8 cellular contexts compared by ENCODE assay signal in the genomic region with DNA sequence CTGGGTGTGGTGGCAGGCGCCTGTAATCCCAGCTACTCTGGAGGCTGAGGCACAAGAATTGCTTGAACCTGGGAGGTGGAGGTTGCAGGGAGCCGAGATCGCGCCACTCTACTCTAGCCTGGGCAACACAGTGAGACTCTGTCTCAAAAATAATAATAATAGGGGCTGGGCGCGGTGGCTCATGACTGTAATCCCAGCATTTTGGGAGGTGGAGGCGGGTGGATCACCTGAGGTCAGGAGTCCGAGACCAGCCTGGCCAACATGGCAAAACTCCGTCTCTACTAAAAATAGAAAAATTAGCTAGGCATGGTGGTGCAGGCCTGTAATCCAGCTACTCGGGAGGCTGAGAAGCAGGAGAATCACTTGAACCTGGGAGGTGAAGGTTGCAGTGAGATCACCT. TPM values are rescaled to one million over a fixed set of nuclear protein-coding genes. Genes with fewer than 3 reads are reported as not detected.
A peak's percentile ranks its signal among the peaks of the same experiment; 100 is the strongest.
DNase-seq lines count a peak whose midpoint lies in the region; ATAC-seq and TF ChIP-seq lines count a peak whose summit lies in the region.
"Not testable (repeated sequence)": the region's sequence is repeated elsewhere in the genome, so short reads cannot be mapped to it uniquely, and the experiment has no call there.

No MANE protein-coding gene starts in this region.

- H3K27ac Mint-ChIP-seq in brain = peak overlapping the region; percentile 60 to 100 (median 98)

- peak overlapping the region; percentile 81 for H2AK5ac ChIP-seq in IMR-90 (ENCODE audit: low read depth, low read length)
- not testable (repeated sequence) for H2AK5ac ChIP-seq in mesenchymal stem cell (ENCODE audit: low read length, severe bottlenecking)

- H3K4me1 ChIP-seq in BLaER1 = peaks cover 87% of the 10 kb centered on the region
- peaks cover 68% of the 10 kb centered on the region for H3K4me1 ChIP-seq in IMR-90 (ENCODE audit: control insufficient read depth, insufficient read depth, low read length)
- H3K4me1 ChIP-seq in esophagus squamous epithelium = peaks cover 94 to 100% (median 98%) of the 10 kb centered on the region in 3 donors
- H3K4me1 ChIP-seq in mesenchymal stem cell (ENCODE audit: control insufficient read depth, insufficient read depth, low read depth, low read length) = peaks cover 82% of the 10 kb centered on the region
- H3K4me1 ChIP-seq in rectal smooth muscle tissue (ENCODE audit: control insufficient read depth, insufficient read depth, low read length) = peaks cover 84% of the 10 kb centered on the region
- peaks cover 25% of the 10 kb centered on the region for H3K4me1 ChIP-seq in thymus (ENCODE audit: control insufficient read depth, insufficient read depth, low read length)

- not testable (repeated sequence) for TF ChIP-seq RAD21 in IMR-90 (IDR thresholded peaks at IDR 0.05; ENCODE audit: low read length)

- H2AFZ ChIP-seq in IMR-90 (replicated peaks; ENCODE audit: low read length, poor library complexity); mesenchymal stem cell (ENCODE audit: low read depth, low read length): not testable (repeated sequence)

- H2BK120ac ChIP-seq in IMR-90 (ENCODE audit: low read depth, low read length); mesenchymal stem cell (ENCODE audit: low read depth, low read length): not testable (repeated sequence)

- not testable (repeated sequence) for H2AK9ac ChIP-seq in IMR-90 (replicated peaks; ENCODE audit: low read depth, low read length, poor library complexity)

- H3K56ac ChIP-seq in IMR-90 (ENCODE audit: extremely low read depth, insufficient read depth, low read length) = not testable (repeated sequence)

- not testable (repeated sequence) for H3K27me3 ChIP-seq in BLaER1; IMR-90 (ENCODE audit: control insufficient read depth, insufficient read depth, low read length); WERI-Rb-1 (ENCODE audit: insufficient read depth, low read depth, severe bottlenecking); esophagus squamous epithelium; mesenchymal stem cell (ENCODE audit: control insufficient read depth in 1 of 2, insufficient read depth in 1 of 2, low read length in 2 of 2); rectal smooth muscle tissue (ENCODE audit: control insufficient read depth, insufficient read depth, low read length); thymus (ENCODE audit: control insufficient read depth, insufficient read depth)

- not testable (repeated sequence) for H3K18ac ChIP-seq in IMR-90 (ENCODE audit: low read depth, low read length); mesenchymal stem cell (ENCODE audit: low read depth in 1 of 2, low read length in 2 of 2)

- peaks cover 11% of the 10 kb centered on the region for H3K36me3 Mint-ChIP-seq in brain

- H3K14ac ChIP-seq in IMR-90 (replicated peaks; ENCODE audit: low read depth, low read length); mesenchymal stem cell (ENCODE audit: low read length in 2 of 2): not testable (repeated sequence)

- H3K9ac ChIP-seq in BLaER1; IMR-90 (ENCODE audit: low read depth, low read length); rectal smooth muscle tissue (ENCODE audit: low read length): not testable (repeated sequence)
- H3K9ac ChIP-seq in mesenchymal stem cell (ENCODE audit: low read length) = peak overlapping the region; percentile 99

- not testable (repeated sequence) for H3K23ac ChIP-seq in IMR-90 (ENCODE audit: low read depth, low read length); mesenchymal stem cell (ENCODE audit: low read length in 2 of 2)

- not testable (repeated sequence) for H3K9me3 Mint-ChIP-seq in brain

- not testable (repeated sequence) for H3K36me3 ChIP-seq in BLaER1; IMR-90 (ENCODE audit: control insufficient read depth, insufficient read depth, low read length); WERI-Rb-1; rectal smooth muscle tissue (ENCODE audit: control insufficient read depth, insufficient read depth, low read length); thymus (ENCODE audit: control insufficient read depth, insufficient read depth)
- H3K36me3 ChIP-seq in esophagus squamous epithelium (peaks cover under 1 to 17% (median 3%) of the 10 kb centered on the region in 3 donors), mesenchymal stem cell (ENCODE audit: control insufficient read depth in 1 of 2, insufficient read depth in 2 of 2, low read depth in 1 of 2, low read length in 2 of 2) (peaks cover 11 to 43% of the 10 kb centered on the region in 2 experiments)

- not testable (repeated sequence) for H3K27me3 Mint-ChIP-seq in brain

- not testable (repeated sequence) for DNase-seq in IMR-90; WERI-Rb-1; esophagus squamous epithelium (lab: John Stamatoyannopoulos, UW); mesenchymal stem cell

- not testable (repeated sequence) for H4K8ac ChIP-seq in IMR-90 (ENCODE audit: low read depth in 2 of 2, low read length in 2 of 2); mesenchymal stem cell (ENCODE audit: low read length)

- peaks cover 11% of the 10 kb centered on the region for H3K9me1 ChIP-seq in IMR-90 (ENCODE audit: insufficient read depth, low read length)

- WGBS in IMR-90 (ENCODE audit: extremely low coverage in 2 of 2, insufficient read length in 1 of 2), 2 experiments = 100% methylated on average over 1 of the region's 10 CpGs; no CpG with 5 or more reads in 1 of the 2 experiments
- 31 to 48% methylated on average over 7 to 9 of the region's 10 CpGs for WGBS in esophagus squamous epithelium, 2 donors
- 94% methylated on average over 8 of the region's 10 CpGs for WGBS in mesenchymal stem cell
- WGBS in thymus = 96% methylated on average over 10 of the region's 10 CpGs

- not testable (repeated sequence) for H2BK20ac ChIP-seq in IMR-90 (ENCODE audit: low read depth, low read length)

- H2BK15ac ChIP-seq in IMR-90 (ENCODE audit: low read depth, low read length); mesenchymal stem cell (ENCODE audit: low read depth, poor library complexity, severe bottlenecking): not testable (repeated sequence)

- BruUV-seq in IMR-90 (replicated peaks; lab: Mats Ljungman, UMichigan) = not testable (repeated sequence)

- H4K20me1 ChIP-seq in BLaER1 (peaks cover 37% of the 10 kb centered on the region), IMR-90 (ENCODE audit: insufficient read depth, low read length) (peaks cover 64% of the 10 kb centered on the region)

- H3K9me3 ChIP-seq in BLaER1; IMR-90 (ENCODE audit: control insufficient read depth, insufficient read depth, low read length); WERI-Rb-1 (ENCODE audit: severe bottlenecking); esophagus squamous epithelium; mesenchymal stem cell (ENCODE audit: control insufficient read depth, low read length); thymus (ENCODE audit: control insufficient read depth): not testable (repeated sequence)

- TF ChIP-seq POLR2A in IMR-90 (IDR thresholded peaks at IDR 0.05; ENCODE audit: low read depth, low read length); esophagus squamous epithelium (IDR thresholded peaks at IDR 0.05): not testable (repeated sequence)

- intact Hi-C loops in IMR-90 (cut with micrococcal nuclease); esophagus squamous epithelium (cut with DNase I): not testable (repeated sequence)

- CTCF ChIA-PET in IMR-90 (lab: Yijun Ruan, JAX) = interaction anchor here (0.6 kb wide), 1 partner anchor 9 kb away, joined by 3 read pairs; no protein-coding TSS in a partner anchor

- not testable (repeated sequence) for H3K27ac ChIP-seq in BLaER1
- H3K27ac ChIP-seq in IMR-90 (ENCODE audit: insufficient read depth, low read length) (peak overlapping the region; percentile 18; the same call in 1 of the 2 replicates), WERI-Rb-1 (peak overlapping the region; percentile 93), esophagus squamous epithelium (peak overlapping the region; percentile 97 to 99 (median 99)), mesenchymal stem cell (ENCODE audit: low read length, poor library complexity, severe bottlenecking) (peak overlapping the region; percentile 91), rectal smooth muscle tissue (ENCODE audit: low read depth, low read length) (peak overlapping the region; percentile 98), thymus (ENCODE audit: low read depth) (peak overlapping the region; percentile 15)

- TF ChIP-seq CTCF in IMR-90 (conservative IDR thresholded peaks at IDR 0.05; ENCODE audit: low read depth, low read length); WERI-Rb-1 (IDR thresholded peaks at IDR 0.05; ENCODE audit: low read depth, low read length); brain (conservative IDR thresholded peaks at IDR 0.05); esophagus squamous epithelium (IDR thresholded peaks at IDR 0.05): not testable (repeated sequence)

- POLR2A ChIA-PET in IMR-90 (lab: Charles Lee; ENCODE audit: unreplicated experiment) = not testable (repeated sequence)

- ATAC-seq in IMR-90 (ENCODE audit: low read depth) = not testable (repeated sequence)

- not testable (repeated sequence) for H4K91ac ChIP-seq in IMR-90 (ENCODE audit: insufficient read depth, low read depth, low read length); mesenchymal stem cell (ENCODE audit: low read length)

- H3K4me1 Mint-ChIP-seq in brain = peaks cover 94% of the 10 kb centered on the region

- H3K79me1 ChIP-seq in IMR-90 (ENCODE audit: low read depth in 1 of 2, low read length in 2 of 2) = peaks cover 0 to 51% of the 10 kb centered on the region in 2 experiments; a peak in 2 of 4 replicates
- H3K79me1 ChIP-seq in mesenchymal stem cell (replicated peaks; ENCODE audit: low read length, poor library complexity, severe bottlenecking) = not testable (repeated sequence)

- H3K4me3 ChIP-seq in BLaER1; IMR-90 (ENCODE audit: insufficient read depth, low read depth, low read length); WERI-Rb-1 (ENCODE audit: low read depth, low read length); rectal smooth muscle tissue (ENCODE audit: low read length); thymus (ENCODE audit: low read length): not testable (repeated sequence)
- H3K4me3 ChIP-seq in esophagus squamous epithelium = peak overlapping the region in 3 of 4 donors; percentile 19 to 65 (median 42)
- H3K4me3 ChIP-seq in mesenchymal stem cell (ENCODE audit: insufficient read depth in 1 of 2, low read depth in 1 of 2, low read length in 2 of 2) = peak overlapping the region in 1 of 2 experiments; percentile 66

- in situ Hi-C loops in IMR-90 (cut with MboI; ENCODE audit: low sequenced_read_pairs) = not testable (repeated sequence)

- H4K5ac ChIP-seq in IMR-90 (ENCODE audit: low read depth, low read length) = not testable (repeated sequence)

- dilution Hi-C loops in IMR-90 (cut with HindIII; ENCODE audit: low sequenced_read_pairs, unreplicated experiment) = not testable (repeated sequence)

- H2BK12ac ChIP-seq in mesenchymal stem cell (ENCODE audit: low read length in 2 of 2) = peak overlapping the region in 1 of 2 experiments; percentile 80

- H3K4me3 Mint-ChIP-seq in brain = peak overlapping the region in 2 of 5 experiments; percentile 51 to 79

- peak overlapping the region; percentile 99 for H2BK5ac ChIP-seq in IMR-90 (ENCODE audit: low read depth, low read length, poor library complexity, severe bottlenecking)
- not testable (repeated sequence) for H2BK5ac ChIP-seq in mesenchymal stem cell (ENCODE audit: low read depth, low read length, poor library complexity, severe bottlenecking)

- peak overlapping the region; percentile 83 for H3K4me2 ChIP-seq in BLaER1
- not testable (repeated sequence) for H3K4me2 ChIP-seq in IMR-90 (ENCODE audit: low read depth, low read length); mesenchymal stem cell (ENCODE audit: low read length, poor library complexity, severe bottlenecking)

- peak overlapping the region; percentile 98; the same call in 1 of the 2 replicates for H3K4ac ChIP-seq in IMR-90 (ENCODE audit: low read depth, low read length)
- not testable (repeated sequence) for H3K4ac ChIP-seq in mesenchymal stem cell (ENCODE audit: low read depth in 1 of 2, low read length in 2 of 2)

RNA-seq across cellular contexts. Expression of a gene that starts 11.0 kb away (rescaled TPM):
- total RNA-seq in IMR-90 (2012; rRNA removed) = 753 and 755 TPM in 2 replicates
- polyA plus RNA-seq in IMR-90 (2012; rRNA removed) = 563 and 927 TPM in 2 replicates
- 602 and 638 TPM in 2 replicates for polyA plus RNA-seq in IMR-90 (2012; cell fraction: cytosol; rRNA removed)
- polyA plus RNA-seq in IMR-90 (2012; cell fraction: nucleus; rRNA removed; ENCODE audit: low replicate concordance) = 1,137 and 1,144 TPM in 2 replicates
- polyA plus RNA-seq in brain (ENCODE audit: insufficient read depth, low read depth, low replicate concordance) = 55.1 TPM
- 100 to 1,000 TPM; 322 to 480 (median 403) TPM for total RNA-seq in esophagus squamous epithelium
- polyA plus RNA-seq in mesenchymal stem cell (2013, experiment 1 of 2) = 732 TPM
- 747 TPM for polyA plus RNA-seq in mesenchymal stem cell (2013, experiment 2 of 2)
- polyA plus RNA-seq in thymus = 68.3 TPM

RNA-seq across cellular contexts. Expression of a gene that starts 27.8 kb away (rescaled TPM):
- 0.18 and 0.28 TPM in 2 replicates for total RNA-seq in IMR-90 (2012; rRNA removed)
- polyA plus RNA-seq in IMR-90 (2012; rRNA removed) = 0.86 and 1.4 TPM in 2 replicates
- 0.15 and 0.41 TPM in 2 replicates for polyA plus RNA-seq in IMR-90 (2012; cell fraction: cytosol; rRNA removed)
- polyA plus RNA-seq in IMR-90 (2012; cell fraction: nucleus; rRNA removed; ENCODE audit: low replicate concordance) = 10.3 and 13.3 TPM in 2 replicates
- 6.6 TPM for polyA plus RNA-seq in brain (ENCODE audit: insufficient read depth, low read depth, low replicate concordance)
- 10 to 100 TPM; 21.4 to 36.6 (median 23.1) TPM for total RNA-seq in esophagus squamous epithelium
- 0.61 TPM for polyA plus RNA-seq in mesenchymal stem cell (2013, experiment 1 of 2)
- polyA plus RNA-seq in mesenchymal stem cell (2013, experiment 2 of 2) = 0.40 TPM
- polyA plus RNA-seq in thymus = 14.8 TPM

RNA-seq across cellular contexts. Expression of a gene that starts 43.3 kb away (rescaled TPM):
- 2.3 and 2.5 TPM in 2 replicates for total RNA-seq in IMR-90 (2012; rRNA removed)
- 9.0 and 11.6 TPM in 2 replicates for polyA plus RNA-seq in IMR-90 (2012; rRNA removed)
- polyA plus RNA-seq in IMR-90 (2012; cell fraction: cytosol; rRNA removed) = 4.0 and 8.8 TPM in 2 replicates
- 14.6 and 16.6 TPM in 2 replicates for polyA plus RNA-seq in IMR-90 (2012; cell fraction: nucleus; rRNA removed; ENCODE audit: low replicate concordance)
- 91.7 TPM for polyA plus RNA-seq in brain (ENCODE audit: insufficient read depth, low read depth, low replicate concordance)
- 1 to 10 TPM in 1 of 4 donors, under 1 TPM in 3; 0.15 to 1.4 (median 0.65) TPM for total RNA-seq in esophagus squamous epithelium
- 10.4 TPM for polyA plus RNA-seq in mesenchymal stem cell (2013, experiment 1 of 2)
- polyA plus RNA-seq in mesenchymal stem cell (2013, experiment 2 of 2) = 10.7 TPM
- 0.55 TPM for polyA plus RNA-seq in thymus
